16 cellular contexts compared by ENCODE assay signal in the genomic region with DNA sequence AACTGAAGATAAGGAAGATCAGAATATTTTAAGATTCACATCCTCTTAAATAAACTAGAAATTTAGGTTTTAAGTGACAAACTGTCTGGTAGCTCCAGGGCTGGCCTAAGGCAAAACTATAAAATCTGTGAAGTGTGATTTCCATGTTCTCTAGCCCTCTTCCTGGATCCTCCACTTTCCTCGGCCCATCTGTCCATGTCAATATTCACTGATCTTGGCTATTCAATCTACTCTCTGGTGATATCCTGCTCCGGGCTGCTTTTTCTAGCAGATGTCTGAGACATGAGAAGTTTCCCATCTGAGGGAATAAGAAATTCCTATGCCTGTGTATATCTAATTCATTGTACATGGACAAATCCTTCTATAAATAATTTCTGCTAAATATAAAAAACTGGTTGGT.
A peak's percentile ranks its signal among the peaks of the same experiment; 100 is the strongest.
DNase-seq lines count a peak whose midpoint lies in the region; ATAC-seq and TF ChIP-seq lines count a peak whose summit lies in the region.
"Had no signal": no experiment of that assay in that cellular context is flagged by ENCODE, and none has a peak within 500 bp of the region (broad histone marks: within the 10 kb centered on the region; RNA-seq: fewer than 3 reads in every experiment).

No MANE protein-coding gene starts in this region.

- H3K9ac ChIP-seq in mammary epithelial cell (ENCODE audit: insufficient read depth, low read length) (no peak overlapping the region), smooth muscle cell (ENCODE audit: low read depth) (no peak overlapping the region)
- H3K9ac ChIP-seq: BLaER1 had no signal

- dilution Hi-C loops in mammary epithelial cell (cut with HindIII; ENCODE audit: low sequenced_read_pairs): no loop called here

- H3K9me3 ChIP-seq in mammary epithelial cell (replicated peaks; ENCODE audit: insufficient read depth, low read length) (no peaks in the 10 kb centered on the region), RWPE2 (ENCODE audit: severe bottlenecking) (no peaks in the 10 kb centered on the region), hepatocyte (ENCODE audit: low read depth) (no peaks in the 10 kb centered on the region), smooth muscle cell (replicated peaks; ENCODE audit: low read depth) (no peaks in the 10 kb centered on the region)
- H3K9me3 ChIP-seq: BLaER1, Caco-2, HAP-1 had no signal

- DNase-seq in mammary epithelial cell: no peak
- no peak for DNase-seq in MCF 10A (ENCODE audit: unreplicated experiment)
- no peak for DNase-seq in RWPE2 (ENCODE audit: low spot score)
- DNase-seq in hepatocyte (ENCODE audit: low spot score): no peak
- no peak for DNase-seq in smooth muscle cell (lab: John Stamatoyannopoulos, UW; ENCODE audit: unreplicated experiment)
- no peak for DNase-seq in activated naive CD4-positive, alpha-beta T cell treated with anti-CD3 and anti-CD28 coated beads for 36 hours
- no peak for DNase-seq in stimulated activated CD4-positive, alpha-beta T cell treated with anti-CD3 and anti-CD28 coated beads, Interleukin-2, amount 100 ng/mL, for 48 hours
- DNase-seq in NCI-H2081 treated with DMSO at 0.1 percent for 48 hours (lab: John Stamatoyannopoulos, UW): no peak
- DNase-seq: 8988T; AML-193; CD8-positive, alpha-beta memory T cell; DMS79 had no signal

- in situ Hi-C loops in mammary epithelial cell (cut with MboI; ENCODE audit: low sequenced_read_pairs in 2 of 2): no loop called here

- H3F3A ChIP-seq in smooth muscle cell (ENCODE audit: low read depth): no peaks in the 10 kb centered on the region

- no peaks in the 10 kb centered on the region for H3K9me3 Mint-ChIP-seq in MCF 10A (ENCODE audit: unreplicated experiment)
- H3K9me3 Mint-ChIP-seq in activated naive CD4-positive, alpha-beta T cell treated with anti-CD3 and anti-CD28 coated beads for 36 hours: no peaks in the 10 kb centered on the region

- H2AFZ ChIP-seq in mammary epithelial cell (ENCODE audit: low read depth, low read length) (peak overlapping the region; percentile 58), hepatocyte (no peak overlapping the region), smooth muscle cell (ENCODE audit: low read depth) (no peak overlapping the region)

- H4K20me1 ChIP-seq in mammary epithelial cell (ENCODE audit: insufficient read depth, low read length): no peaks in the 10 kb centered on the region
- H4K20me1 ChIP-seq in hepatocyte (ENCODE audit: insufficient read depth, poor library complexity, severe bottlenecking): no peaks in the 10 kb centered on the region
- H4K20me1 ChIP-seq in smooth muscle cell (ENCODE audit: low read depth): no peaks in the 10 kb centered on the region
- H4K20me1 ChIP-seq: BLaER1 had no signal

- H3K79me2 ChIP-seq in mammary epithelial cell (ENCODE audit: insufficient read depth, low read length): no peaks in the 10 kb centered on the region
- no peaks in the 10 kb centered on the region for H3K79me2 ChIP-seq in hepatocyte
- no peaks in the 10 kb centered on the region for H3K79me2 ChIP-seq in smooth muscle cell (ENCODE audit: low read depth)

- intact Hi-C loops in mammary epithelial cell (cut with micrococcal nuclease): no loop called here
- intact Hi-C loops in MCF 10A (cut with micrococcal nuclease): no loop called here
- intact Hi-C loops in activated naive CD4-positive, alpha-beta T cell treated with anti-CD3 and anti-CD28 coated beads for 36 hours (cut with micrococcal nuclease): no loop called here

- H3K4me2 ChIP-seq in mammary epithelial cell (ENCODE audit: insufficient read depth, low read depth, low read length) (peak overlapping the region; percentile 71), hepatocyte (no peak overlapping the region), smooth muscle cell (no peak overlapping the region)
- H3K4me2 ChIP-seq: BLaER1 had no signal

- H3K27me3 Mint-ChIP-seq in MCF 10A (ENCODE audit: insufficient read depth, unreplicated experiment): no peaks in the 10 kb centered on the region
- H3K27me3 Mint-ChIP-seq in activated naive CD4-positive, alpha-beta T cell treated with anti-CD3 and anti-CD28 coated beads for 36 hours (ENCODE audit: low read depth): no peaks in the 10 kb centered on the region
- H3K27me3 Mint-ChIP-seq: CD8-positive, alpha-beta memory T cell had no signal

- no peaks in the 10 kb centered on the region for H3K36me3 ChIP-seq in mammary epithelial cell (ENCODE audit: insufficient read depth, low read length)
- no peaks in the 10 kb centered on the region for H3K36me3 ChIP-seq in RWPE2 (ENCODE audit: low read depth)
- H3K36me3 ChIP-seq in hepatocyte (replicated peaks; ENCODE audit: insufficient read depth, low read depth): no peaks in the 10 kb centered on the region
- H3K36me3 ChIP-seq in smooth muscle cell (ENCODE audit: low read depth): no peaks in the 10 kb centered on the region
- H3K36me3 ChIP-seq: BLaER1, HAP-1 had no signal

- CTCF ChIA-PET in mammary epithelial cell (lab: Charles Lee; ENCODE audit: low non-redundant PET): no interaction called here
- CTCF ChIA-PET in MCF 10A (lab: Yijun Ruan, JAX): no interaction called here
- CTCF ChIA-PET in activated naive CD4-positive, alpha-beta T cell treated with anti-CD3 and anti-CD28 coated beads for 36 hours (lab: Charles Lee): no interaction called here

- no peak overlapping the region for H3K4me3 Mint-ChIP-seq in MCF 10A (ENCODE audit: unreplicated experiment)
- no peak overlapping the region for H3K4me3 Mint-ChIP-seq in activated naive CD4-positive, alpha-beta T cell treated with anti-CD3 and anti-CD28 coated beads for 36 hours
- H3K4me3 Mint-ChIP-seq: CD8-positive, alpha-beta memory T cell had no signal

- H3K27ac ChIP-seq in mammary epithelial cell (ENCODE audit: insufficient read depth, low read depth, low read length) (peak overlapping the region; percentile 40), RWPE2 (ENCODE audit: poor library complexity, severe bottlenecking) (peak overlapping the region; percentile 63), hepatocyte (peak overlapping the region; percentile 71), smooth muscle cell (ENCODE audit: low read depth) (peak overlapping the region; percentile 70)
- H3K27ac ChIP-seq: BLaER1 had no signal

- POLR2A ChIA-PET in MCF 10A (lab: Yijun Ruan, JAX): no interaction called here

- TF ChIP-seq CTCF in mammary epithelial cell (conservative IDR thresholded peaks at IDR 0.05 in 1 of 2, IDR thresholded peaks at IDR 0.05 in 1 of 2; ENCODE audit: extremely low read depth in 1 of 2, insufficient read depth in 1 of 2, low read depth in 1 of 2, low read length in 2 of 2) (no peak), MCF 10A (IDR thresholded peaks at IDR 0.05; ENCODE audit: unreplicated experiment) (no peak), RWPE2 (IDR thresholded peaks at IDR 0.05; ENCODE audit: poor library complexity, severe bottlenecking) (no peak), hepatocyte (IDR thresholded peaks at IDR 0.05; ENCODE audit: poor library complexity) (no peak), smooth muscle cell (IDR thresholded peaks at IDR 0.05; ENCODE audit: borderline replicate concordance, insufficient read depth, poor library complexity, severe bottlenecking) (no peak)

- no peaks in the 10 kb centered on the region for H3K4me1 Mint-ChIP-seq in MCF 10A (ENCODE audit: insufficient read depth, unreplicated experiment)
- H3K4me1 Mint-ChIP-seq in activated naive CD4-positive, alpha-beta T cell treated with anti-CD3 and anti-CD28 coated beads for 36 hours (ENCODE audit: low read depth): no peaks in the 10 kb centered on the region
- H3K4me1 Mint-ChIP-seq: CD8-positive, alpha-beta memory T cell had no signal

- H3K36me3 Mint-ChIP-seq in MCF 10A (ENCODE audit: insufficient read depth, unreplicated experiment): no peaks in the 10 kb centered on the region
- H3K36me3 Mint-ChIP-seq in activated naive CD4-positive, alpha-beta T cell treated with anti-CD3 and anti-CD28 coated beads for 36 hours (ENCODE audit: low read depth): no peaks in the 10 kb centered on the region
- H3K36me3 Mint-ChIP-seq: CD8-positive, alpha-beta memory T cell had no signal

- no peaks in the 10 kb centered on the region for H3K9me2 ChIP-seq in hepatocyte (replicated peaks; ENCODE audit: insufficient read depth)

- H3K4me3 ChIP-seq in mammary epithelial cell (replicated peaks in 1 of 3; ENCODE audit: insufficient read depth in 1 of 3, low read depth in 2 of 3, low read length in 3 of 3) (no peak overlapping the region), RWPE2 (ENCODE audit: severe bottlenecking) (no peak overlapping the region), hepatocyte (no peak overlapping the region), smooth muscle cell (no peak overlapping the region)
- H3K4me3 ChIP-seq: BLaER1, GM12878, HAP-1 had no signal

- no peak overlapping the region for H3K27ac Mint-ChIP-seq in MCF 10A (ENCODE audit: low read depth, unreplicated experiment)
- no peak overlapping the region for H3K27ac Mint-ChIP-seq in activated naive CD4-positive, alpha-beta T cell treated with anti-CD3 and anti-CD28 coated beads for 36 hours
- H3K27ac Mint-ChIP-seq: CD8-positive, alpha-beta memory T cell had no signal

- no TSS peak for BruUV-seq in mammary epithelial cell (replicated peaks; lab: Mats Ljungman, UMichigan)
- BruUV-seq in MCF 10A (replicated peaks; lab: Mats Ljungman, UMichigan): no TSS peak

- ATAC-seq in RWPE2 (ENCODE audit: low read depth): no peak
- ATAC-seq: GM12878 had no signal

- peaks cover 18% of the 10 kb centered on the region for H3K4me1 ChIP-seq in mammary epithelial cell (ENCODE audit: insufficient read depth, low read length)
- peaks cover 16% of the 10 kb centered on the region for H3K4me1 ChIP-seq in RWPE2 (ENCODE audit: insufficient read depth, poor library complexity, severe bottlenecking)
- peaks cover 12% of the 10 kb centered on the region for H3K4me1 ChIP-seq in hepatocyte (ENCODE audit: insufficient read depth)
- no peaks in the 10 kb centered on the region for H3K4me1 ChIP-seq in smooth muscle cell (ENCODE audit: low read depth)
- H3K4me1 ChIP-seq: BLaER1, HAP-1 had no signal

- H3K27me3 ChIP-seq in mammary epithelial cell (ENCODE audit: insufficient read depth, low read length) (no peaks in the 10 kb centered on the region), RWPE2 (ENCODE audit: insufficient read depth, poor library complexity, severe bottlenecking) (no peaks in the 10 kb centered on the region), hepatocyte (no peaks in the 10 kb centered on the region), smooth muscle cell (ENCODE audit: low read depth) (no peaks in the 10 kb centered on the region)
- H3K27me3 ChIP-seq: BLaER1 had no signal

- 75% methylated on average over 2 of the region's 2 CpGs for WGBS in mammary epithelial cell (ENCODE audit: low coverage, missing lambda C conversion rate)
- WGBS in hepatocyte (ENCODE audit: low lambda C conversion rate, missing lambda C conversion rate): 63% methylated on average over 2 of the region's 2 CpGs
- 80% methylated on average over 2 of the region's 2 CpGs for WGBS in smooth muscle cell (ENCODE audit: low lambda C conversion rate)
